Comparison of ENCODE assay signal across 8 cellular contexts in the genomic region with DNA sequence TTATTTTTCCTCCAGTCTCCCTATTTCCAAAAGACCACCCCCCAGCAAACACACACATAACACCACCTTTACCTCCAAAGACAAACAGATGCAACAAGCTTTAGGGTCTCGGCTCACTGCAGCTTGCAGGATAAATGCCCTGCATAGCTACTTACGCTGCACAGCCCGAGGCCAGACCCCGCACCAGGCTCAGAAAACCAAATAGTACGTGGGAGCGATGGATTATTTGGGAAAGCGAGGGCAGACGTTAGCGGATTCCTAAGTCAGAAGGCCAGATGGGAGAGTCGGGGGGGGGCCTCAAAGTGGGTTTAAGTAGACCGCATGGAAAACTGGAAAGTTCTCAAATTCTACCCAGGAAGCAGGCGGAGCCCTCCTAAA. TPM values are rescaled to one million over a fixed set of nuclear protein-coding genes. Genes with fewer than 3 reads are reported as not detected.
A peak's percentile ranks its signal among the peaks of the same experiment; 100 is the strongest.
DNase-seq lines count a peak whose midpoint lies in the region; ATAC-seq, FAIRE-seq and TF ChIP-seq lines count a peak whose summit lies in the region.

No MANE protein-coding gene starts in this region.

- H3K9ac ChIP-seq in HUES6 (ENCODE audit: low read length) (peak overlapping the region; percentile 92), kidney (ENCODE audit: low read length in 2 of 2) (peak overlapping the region; percentile 91 to 96), subcutaneous abdominal adipose tissue (ENCODE audit: low read length in 5 of 5) (peak overlapping the region; percentile 93 to 98 (median 94))

- H3K27ac ChIP-seq in HUES6 (ENCODE audit: low read depth, low read length): peak overlapping the region; percentile 87
- peak overlapping the region; percentile 85 to 94 for H3K27ac ChIP-seq in ascending aorta
- H3K27ac ChIP-seq in kidney (ENCODE audit: low read depth in 2 of 2, low read length in 2 of 2): peak overlapping the region; percentile 91 to 93
- peak overlapping the region; percentile 90 for H3K27ac ChIP-seq in subcutaneous abdominal adipose tissue (ENCODE audit: low read depth, low read length)

- DNase-seq in AG09309 (ENCODE audit: low read depth) (no peak), ascending aorta (ENCODE audit: low spot score in 2 of 2) (no peak), kidney (no peak), COLO668 (lab: John Stamatoyannopoulos, UW; ENCODE audit: unreplicated experiment) (no peak), HPDE6-E6E7 (ENCODE audit: extremely low spot score) (no peak)

- FAIRE-seq in kidney (lab: Jason Lieb, UNC): no peak

- H3K9me3 ChIP-seq in HUES6 (ENCODE audit: control insufficient read depth, insufficient read depth, low read depth, low read length) (no peaks in the 10 kb centered on the region), ascending aorta (no peaks in the 10 kb centered on the region), kidney (ENCODE audit: control insufficient read depth in 1 of 2, low read length in 2 of 2) (no peaks in the 10 kb centered on the region), subcutaneous abdominal adipose tissue (ENCODE audit: control insufficient read depth in 5 of 5, low read length in 5 of 5) (no peaks in the 10 kb centered on the region)

- H3K4me1 ChIP-seq in HUES6 (ENCODE audit: control insufficient read depth, insufficient read depth, low read length): peaks cover 10% of the 10 kb centered on the region; the same call in 1 of the 2 replicates
- peaks cover 12 to 15% of the 10 kb centered on the region in 2 donors for H3K4me1 ChIP-seq in ascending aorta
- peaks cover 9 to 25% of the 10 kb centered on the region in 2 donors for H3K4me1 ChIP-seq in kidney (ENCODE audit: control insufficient read depth in 1 of 2, insufficient read depth in 1 of 2, low read depth in 1 of 2, low read length in 2 of 2)
- peaks cover 6 to 62% (median 45%) of the 10 kb centered on the region in 5 donors for H3K4me1 ChIP-seq in subcutaneous abdominal adipose tissue (ENCODE audit: control insufficient read depth in 5 of 5, insufficient read depth in 5 of 5, low read length in 5 of 5)

- H3K36me3 ChIP-seq in HUES6 (ENCODE audit: control insufficient read depth, insufficient read depth, low read length): peaks cover 26% of the 10 kb centered on the region
- H3K36me3 ChIP-seq in ascending aorta: peaks cover under 1 to 5% of the 10 kb centered on the region in 2 donors
- H3K36me3 ChIP-seq in kidney (ENCODE audit: control insufficient read depth in 1 of 2, insufficient read depth in 2 of 2, low read length in 2 of 2): peaks cover 2 to 11% of the 10 kb centered on the region in 2 donors
- peaks cover 0 to 10% (median 8%) of the 10 kb centered on the region in 5 donors for H3K36me3 ChIP-seq in subcutaneous abdominal adipose tissue (ENCODE audit: control insufficient read depth in 5 of 5, insufficient read depth in 5 of 5, low read length in 5 of 5)

- ATAC-seq in HG03039 (IDR thresholded peaks at IDR 0.05; ENCODE audit: unreplicated experiment): no peak

- H3K27me3 ChIP-seq in HUES6 (ENCODE audit: control insufficient read depth, insufficient read depth, low read length) (no peaks in the 10 kb centered on the region), ascending aorta (no peaks in the 10 kb centered on the region), subcutaneous abdominal adipose tissue (ENCODE audit: control insufficient read depth in 5 of 5, insufficient read depth in 4 of 5, low read length in 5 of 5) (no peaks in the 10 kb centered on the region)

- intact Hi-C loops in ascending aorta (cut with DNase I): loop anchor here (1.0 to 5.0 kb wide), 3 partner anchors 22 to 285 kb away; partner anchors contain the start of gene RPS6KA2
- intact Hi-C loops in kidney (cut with DNase I): no loop called here

- TF ChIP-seq CTCF in AG09309 (IDR thresholded peaks at IDR 0.05; ENCODE audit: control insufficient read depth, insufficient read depth, low read depth, low read length, missing control alignments): no peak
- TF ChIP-seq CTCF in ascending aorta (IDR thresholded peaks at IDR 0.05): no peak
- TF ChIP-seq CTCF in kidney (IDR thresholded peaks at IDR 0.05; ENCODE audit: borderline replicate concordance, extremely low read depth, insufficient read depth): no peak

- peak overlapping the region; percentile 95 for H3K4me3 ChIP-seq in AG09309 (ENCODE audit: control insufficient read depth, low read depth, low read length)
- H3K4me3 ChIP-seq in HUES6 (ENCODE audit: low read depth, low read length): peak overlapping the region; percentile 99
- H3K4me3 ChIP-seq in ascending aorta: peak overlapping the region; percentile 66 to 85
- peak overlapping the region; percentile 81 to 95 for H3K4me3 ChIP-seq in kidney (ENCODE audit: low read length in 2 of 2)
- peak overlapping the region; percentile 85 to 99 (median 95) for H3K4me3 ChIP-seq in subcutaneous abdominal adipose tissue (ENCODE audit: low read depth in 1 of 5, low read length in 5 of 5)

RNA-seq across cellular contexts. Expression of gene SFT2D1, which starts 0.4 kb away (rescaled TPM):
- total RNA-seq in ascending aorta: 77.7 TPM
- total RNA-seq in kidney: 48.3 TPM
- polyA plus RNA-seq in kidney (ENCODE audit: insufficient read depth, low read depth, low replicate concordance): 73.2 TPM

RNA-seq across cellular contexts. Expression of gene PRR18, which starts 33.7 kb away (rescaled TPM):
- not detected for total RNA-seq in ascending aorta
- 0.19 TPM for total RNA-seq in kidney
- not detected for polyA plus RNA-seq in kidney (ENCODE audit: insufficient read depth, low read depth, low replicate concordance)

RNA-seq across cellular contexts. Expression of gene MPC1, which starts 40.8 kb away (rescaled TPM):
- total RNA-seq in ascending aorta (23.8 TPM), kidney (74.1 TPM)
- 313 TPM for polyA plus RNA-seq in kidney (ENCODE audit: insufficient read depth, low read depth, low replicate concordance)
